ENCODE assay signal across 28 cellular contexts in genomic region chr12:58323676-58324075, GRCh38.
"Had no signal": no experiment of that assay in that cellular context is flagged by ENCODE, and none has a peak within 500 bp of the region (broad histone marks: within the 10 kb centered on the region; RNA-seq: fewer than 3 reads in every experiment).

No MANE protein-coding gene starts in this region.

- H3K9me3 Mint-ChIP-seq: stimulated activated naive CD8-positive, alpha-beta T cell treated with anti-CD3 and anti-CD28 coated beads, Interleukin-15, Interleukin-2, amounts not matched to agents 100 ng/mL and 50 ng/mL, for 24 hours had no signal

- H3K4me1 ChIP-seq: left lung, lower lobe of right lung, pancreas, prostate gland, spleen, suprapubic skin, tibial artery, uterus had no signal

- H2AFZ ChIP-seq: hepatocyte had no signal

- H3K4me3 Mint-ChIP-seq: naive thymus-derived CD8-positive, alpha-beta T cell; nephron; neural crest cell; stimulated activated effector memory CD8-positive, alpha-beta T cell treated with anti-CD3 and anti-CD28 coated beads, Interleukin-12 subunit alpha, Interleukin-12 subunit beta, amount 100 ng/mL, for 72 hours; stimulated activated naive CD8-positive, alpha-beta T cell treated with anti-CD3 and anti-CD28 coated beads, Interleukin-15, Interleukin-2, amounts not matched to agents 100 ng/mL and 50 ng/mL, for 24 hours; type B pancreatic cell had no signal

- H3K36me3 Mint-ChIP-seq: naive thymus-derived CD8-positive, alpha-beta T cell; stimulated activated effector memory CD8-positive, alpha-beta T cell treated with anti-CD3 and anti-CD28 coated beads, Interleukin-12 subunit alpha, Interleukin-12 subunit beta, amount 100 ng/mL, for 72 hours; type B pancreatic cell had no signal

- H3K27ac Mint-ChIP-seq: naive thymus-derived CD8-positive, alpha-beta T cell; nephron; stimulated activated effector memory CD8-positive, alpha-beta T cell treated with anti-CD3 and anti-CD28 coated beads, Interleukin-12 subunit alpha, Interleukin-12 subunit beta, amount 100 ng/mL, for 72 hours; stimulated activated naive CD8-positive, alpha-beta T cell treated with anti-CD3 and anti-CD28 coated beads, Interleukin-15, Interleukin-2, amounts not matched to agents 100 ng/mL and 50 ng/mL, for 24 hours; type B pancreatic cell had no signal

- H3K36me3 ChIP-seq: left lung, lower lobe of right lung, pancreas, prostate gland, spleen, suprapubic skin, thoracic aorta, tibial artery, uterus had no signal

- H3K4me3 ChIP-seq: hepatocyte, left lung, lower lobe of right lung, pancreas, prostate gland, spleen, suprapubic skin, thoracic aorta, tibial artery, uterus had no signal

- DNase-seq: kidney glomerular epithelial cell; left colon; left lung; lower lobe of right lung; mammary epithelial cell; mesenchymal stem cell; naive thymus-derived CD8-positive, alpha-beta T cell; nucleus accumbens; pancreas; posterior cingulate gyrus; retina; right cardiac atrium; small intestine; spleen; stimulated activated CD4-positive, alpha-beta T cell treated with anti-CD3 and anti-CD28 coated beads, Interleukin-4, amount 100 ng/mL, for 24 hours; stimulated activated naive CD4-positive, alpha-beta T cell; tibial artery; uterus had no signal

- H3K27me3 ChIP-seq: hepatocyte, left lung, pancreas, spleen, suprapubic skin, tibial artery, uterus had no signal

- H3K27me3 Mint-ChIP-seq: stimulated activated naive CD8-positive, alpha-beta T cell treated with anti-CD3 and anti-CD28 coated beads, Interleukin-15, Interleukin-2, amounts not matched to agents 100 ng/mL and 50 ng/mL, for 24 hours had no signal

- H3K9me3 ChIP-seq: lower lobe of right lung, pancreas, prostate gland, suprapubic skin, thoracic aorta, uterus had no signal

- ATAC-seq: left colon; left lung; lower lobe of right lung; naive thymus-derived CD8-positive, alpha-beta T cell; pancreas; right cardiac atrium; sciatic nerve; stimulated activated effector memory CD8-positive, alpha-beta T cell treated with anti-CD3 and anti-CD28 coated beads, Interleukin-12 subunit alpha, Interleukin-12 subunit beta, amount 100 ng/mL, for 72 hours had no signal

- H3K4me2 ChIP-seq: hepatocyte had no signal

- H3K4me1 Mint-ChIP-seq: naive thymus-derived CD8-positive, alpha-beta T cell; neural crest cell; stimulated activated effector memory CD8-positive, alpha-beta T cell treated with anti-CD3 and anti-CD28 coated beads, Interleukin-12 subunit alpha, Interleukin-12 subunit beta, amount 100 ng/mL, for 72 hours had no signal

- H3K27ac ChIP-seq: hepatocyte, left lung, lower lobe of right lung, pancreas, prostate gland, spleen, suprapubic skin, thoracic aorta, tibial artery, uterus had no signal
